Comparison of ENCODE assay signal across 18 cellular contexts in the genomic region with DNA sequence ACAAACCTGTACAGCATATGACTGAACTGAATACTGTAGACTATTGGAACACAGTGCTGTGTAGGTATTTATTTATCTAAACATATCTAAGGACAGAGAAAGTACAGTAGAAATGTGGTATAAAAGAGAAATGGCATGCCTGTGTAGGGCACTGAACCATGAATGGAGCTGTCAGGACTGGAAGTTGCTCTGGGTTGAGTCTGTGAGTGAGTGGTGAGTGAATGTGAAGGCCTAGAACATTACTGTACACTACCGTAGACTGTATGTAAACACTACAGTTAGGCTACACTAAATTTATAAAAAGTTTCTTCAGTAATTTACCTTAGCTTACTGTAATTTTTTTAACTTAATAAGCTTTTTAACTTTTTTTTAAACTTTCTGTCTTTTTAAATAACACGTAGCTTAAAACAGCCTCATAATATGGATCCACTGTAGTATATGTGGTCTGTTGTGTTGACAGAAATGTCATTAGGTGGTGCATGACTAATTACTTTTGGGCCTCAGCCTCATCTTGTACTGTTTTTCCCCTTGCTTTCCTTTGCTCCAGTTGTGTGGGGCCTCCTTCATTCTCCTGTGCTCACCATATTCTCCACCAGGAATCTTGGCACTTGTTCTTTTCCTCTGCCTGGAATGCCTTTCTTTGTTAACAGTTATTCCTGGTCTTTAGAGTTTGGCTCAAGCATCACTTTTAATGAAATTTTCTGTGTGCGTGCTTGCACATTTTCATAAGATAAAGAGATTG. TPM values are rescaled to one million over a fixed set of nuclear protein-coding genes. Genes with fewer than 3 reads are reported as not detected.
DNase-seq lines count a peak whose midpoint lies in the region; ATAC-seq, FAIRE-seq and TF ChIP-seq lines count a peak whose summit lies in the region.
"Had no signal": no experiment of that assay in that cellular context is flagged by ENCODE, and none has a peak within 500 bp of the region (broad histone marks: within the 10 kb centered on the region; RNA-seq: fewer than 3 reads in every experiment).

No MANE protein-coding gene starts in this region.

- H3K27ac ChIP-seq in GM12878 (ENCODE audit: control insufficient read depth, insufficient read depth), result no peak overlapping the region
- H3K27ac ChIP-seq: esophagus squamous epithelium, left ventricle myocardium inferior, vagina had no signal

- no peak for FAIRE-seq in GM12878 (lab: Jason Lieb, UNC)

- H3K4me2 ChIP-seq in GM12878 (ENCODE audit: control insufficient read depth, insufficient read depth), result no peak overlapping the region

- no peaks in the 10 kb centered on the region for H4K20me1 ChIP-seq in GM12878 (ENCODE audit: control insufficient read depth, insufficient read depth)

- RAD21 ChIA-PET in GM12878 (lab: Charles Lee; ENCODE audit: unreplicated experiment), result no interaction called here

- H3K36me3 ChIP-seq in GM12878 (ENCODE audit: control insufficient read depth in 2 of 2, insufficient read depth in 2 of 2, low read length in 1 of 2), result no peaks in the 10 kb centered on the region; a peak in 1 of 4 replicates
- H3K36me3 ChIP-seq: left ventricle myocardium inferior, vagina had no signal

- intact Hi-C loops in GM12878 (cut with micrococcal nuclease; ENCODE audit: unreplicated experiment), result no loop called here

- SMC1A ChIA-PET in GM12878 (lab: Charles Lee; ENCODE audit: uncharacterized antibody, unreplicated experiment), result interaction anchor here (1.1 kb wide), 1 partner anchor 604 kb away, joined by 4 read pairs; no protein-coding TSS in a partner anchor

- no peak overlapping the region for H3K4me3 ChIP-seq in GM12878
- H3K4me3 ChIP-seq: esophagus squamous epithelium, left ventricle myocardium inferior, vagina had no signal

- peaks cover 2% of the 10 kb centered on the region for H3K9me3 Mint-ChIP-seq in glutamatergic neuron (ENCODE audit: unreplicated experiment)
- H3K9me3 Mint-ChIP-seq in nephron progenitor cell, result peaks cover 51% of the 10 kb centered on the region
- H3K9me3 Mint-ChIP-seq: activated CD4-positive, alpha-beta memory T cell treated with anti-CD3 and anti-CD28 coated beads, Interleukin-2, amount 10 ng/mL, durations not matched to agents 7 days and 5 days; activated T-helper 1 cell treated with anti-CD3 and anti-CD28 coated beads, Interleukin-12 subunit alpha, Interleukin-12 subunit beta, Interleukin-2, Interleukin-4 antibody, amounts not matched to agents 30 ng/mL and 10 ng/mL and 1 ng/mL, durations not matched to agents 14 hours and 24 hours and 36 hours had no signal

- whole genome bisulfite sequencing in GM12878 (ENCODE audit: insufficient coverage, insufficient replicate concordance, low lambda C conversion rate, missing lambda C conversion rate), result 98% methylated on average over 3 of the region's 3 CpGs

- no peak for TF ChIP-seq CTCF in GM12878 (IDR thresholded peaks at IDR 0.05 in 2 of 3, conservative IDR thresholded peaks at IDR 0.05 in 1 of 3; ENCODE audit: control insufficient read depth in 2 of 3, extremely low read depth in 1 of 3, insufficient read depth in 1 of 3, low read depth in 3 of 3, low read length in 3 of 3)
- TF ChIP-seq CTCF in glutamatergic neuron (IDR thresholded peaks at IDR 0.05; ENCODE audit: partially characterized antibody, unreplicated experiment), result no peak
- no peak for TF ChIP-seq CTCF in nephron progenitor cell (IDR thresholded peaks at IDR 0.05)

- no TSS peak for BruUV-seq in GM12878 (replicated peaks; lab: Mats Ljungman, UMichigan)

- no peak overlapping the region for H3K4me3 Mint-ChIP-seq in glutamatergic neuron (ENCODE audit: unreplicated experiment)
- H3K4me3 Mint-ChIP-seq in nephron progenitor cell, result no peak overlapping the region
- H3K4me3 Mint-ChIP-seq: activated CD4-positive, alpha-beta memory T cell treated with anti-CD3 and anti-CD28 coated beads, Interleukin-2, amount 10 ng/mL, durations not matched to agents 7 days and 5 days; activated T-helper 1 cell treated with anti-CD3 and anti-CD28 coated beads, Interleukin-12 subunit alpha, Interleukin-12 subunit beta, Interleukin-2, Interleukin-4 antibody, amounts not matched to agents 30 ng/mL and 10 ng/mL and 1 ng/mL, durations not matched to agents 14 hours and 24 hours and 36 hours had no signal

- TF ChIP-seq RAD21 in GM12878 (IDR thresholded peaks at IDR 0.05; ENCODE audit: insufficient read depth, low read depth, low read length), result no peak

- CTCF ChIA-PET in GM12878 (lab: Yijun Ruan, JAX), result interaction anchor here (1.3 kb wide), 1 partner anchor 32 kb away, joined by 4 read pairs; no protein-coding TSS in a partner anchor

- H3K27ac Mint-ChIP-seq in glutamatergic neuron (ENCODE audit: unreplicated experiment) (peak overlapping the region; percentile 5), nephron progenitor cell (no peak overlapping the region)
- H3K27ac Mint-ChIP-seq: activated CD4-positive, alpha-beta memory T cell treated with anti-CD3 and anti-CD28 coated beads, Interleukin-2, amount 10 ng/mL, durations not matched to agents 7 days and 5 days; activated T-helper 1 cell treated with anti-CD3 and anti-CD28 coated beads, Interleukin-12 subunit alpha, Interleukin-12 subunit beta, Interleukin-2, Interleukin-4 antibody, amounts not matched to agents 30 ng/mL and 10 ng/mL and 1 ng/mL, durations not matched to agents 14 hours and 24 hours and 36 hours had no signal

- H3K36me3 Mint-ChIP-seq in glutamatergic neuron (ENCODE audit: unreplicated experiment) (no peaks in the 10 kb centered on the region), nephron progenitor cell (ENCODE audit: low read depth) (peaks cover 94% of the 10 kb centered on the region)

- POLR2A ChIA-PET in GM12878 (lab: Charles Lee), result no interaction called here

- no peak overlapping the region for H3K9ac ChIP-seq in GM12878 (ENCODE audit: control insufficient read depth, insufficient read depth, low read length)

- TF ChIP-seq POLR2A in GM12878 (IDR thresholded peaks at IDR 0.05; ENCODE audit: low read depth, low read length), result no peak

- peaks cover 3% of the 10 kb centered on the region for H3K79me2 ChIP-seq in GM12878 (ENCODE audit: control insufficient read depth, insufficient read depth, low read length)

- H3K9me3 ChIP-seq in GM12878 (replicated peaks; ENCODE audit: control insufficient read depth, insufficient read depth, low read length), result no peaks in the 10 kb centered on the region
- H3K9me3 ChIP-seq: esophagus squamous epithelium, left ventricle myocardium inferior, vagina had no signal

- peak; percentile 36 for DNase-seq in AG08395 (ENCODE audit: low spot score)
- peak; percentile 44 for DNase-seq in HCEC 1CT
- DNase-seq in GM12878 (ENCODE audit: low read depth, low spot score), result no peak
- DNase-seq in glutamatergic neuron, result no peak
- DNase-seq in nephron progenitor cell, result no peak
- no peak for DNase-seq in left lobe of liver (ENCODE audit: low spot score)
- no peak for DNase-seq in NCI-H146 treated with DMSO at 0.1 percent for 48 hours (lab: John Stamatoyannopoulos, UW; ENCODE audit: unreplicated experiment)
- DNase-seq: activated CD4-positive, alpha-beta memory T cell treated with anti-CD3 and anti-CD28 coated beads, Interleukin-2, amount 10 ng/mL, durations not matched to agents 7 days and 5 days; amniotic stem cell; Calu3; esophagus squamous epithelium; left ventricle myocardium inferior; NCI-H187 treated with DMSO at 0.1 percent for 48 hours; NCI-H524 treated with DMSO at 0.1 percent for 48 hours; stimulated activated naive CD4-positive, alpha-beta T cell treated with Interleukin-2 at 50 U/mL for 16 hours had no signal

- H3K4me1 ChIP-seq in GM12878 (ENCODE audit: control insufficient read depth, insufficient read depth, low read length), result no peaks in the 10 kb centered on the region

- in situ Hi-C loops in GM12878 (cut with MboI), result no loop called here

- H3K27me3 ChIP-seq in GM12878 (replicated peaks in 1 of 2; ENCODE audit: control insufficient read depth in 2 of 2, insufficient read depth in 2 of 2, low read length in 1 of 2), result no peaks in the 10 kb centered on the region
- H3K27me3 ChIP-seq: esophagus squamous epithelium, vagina had no signal

- peak; percentile 24 for ATAC-seq in GM12878
- ATAC-seq in left lobe of liver, result no peak
- ATAC-seq in GM21526 (IDR thresholded peaks at IDR 0.05; ENCODE audit: low FRiP score, unreplicated experiment), result no peak

- H2AFZ ChIP-seq in GM12878 (ENCODE audit: control insufficient read depth, low read depth, low read length), result no peak overlapping the region

- no peaks in the 10 kb centered on the region for H3K27me3 Mint-ChIP-seq in glutamatergic neuron (ENCODE audit: unreplicated experiment)
- no peaks in the 10 kb centered on the region for H3K27me3 Mint-ChIP-seq in nephron progenitor cell (ENCODE audit: low read depth, poor library complexity)
- H3K27me3 Mint-ChIP-seq: activated CD4-positive, alpha-beta memory T cell treated with anti-CD3 and anti-CD28 coated beads, Interleukin-2, amount 10 ng/mL, durations not matched to agents 7 days and 5 days had no signal

- no peak for TF ChIP-seq EP300 in GM12878 (IDR thresholded peaks at IDR 0.05; ENCODE audit: borderline replicate concordance in 1 of 2, control insufficient read depth in 1 of 2, low read depth in 2 of 2, low read length in 2 of 2)

- H3K4me1 Mint-ChIP-seq in glutamatergic neuron (ENCODE audit: low read depth, unreplicated experiment) (peaks cover 24% of the 10 kb centered on the region), nephron progenitor cell (peaks cover 27% of the 10 kb centered on the region)

TF ChIP-seq in GM12878, 131 proteins besides CTCF, POLR2A, EP300 and RAD21 (continues in another document):
- no peak for TF ChIP-seq SIN3A (IDR thresholded peaks at IDR 0.05; ENCODE audit: low read depth, low read length)

RNA-seq across cellular contexts. Expression of a gene that starts 8.8 kb away (rescaled TPM):
- total RNA-seq in GM12878 (2013; cell fraction: nucleolus; rRNA removed), result 23.5 and 24.9 TPM in 2 replicates
- total RNA-seq in GM12878 (2014; rRNA removed) (16.0 and 19.1 TPM in 2 replicates), GM12878 (2014; rRNA removed; fragmentation: Illumina TruSeq; extraction: Trizol) (17.0 TPM in 2 replicates), GM12878 (2021) (20.8 and 22.7 TPM in 2 replicates), glutamatergic neuron (ENCODE audit: unreplicated experiment) (88.2 TPM), left lobe of liver (18.3 TPM)
- 8.3 TPM for polyA plus RNA-seq in GM12878 (2011; ENCODE audit: low read depth)
- polyA plus RNA-seq in GM12878 (2011; rRNA removed) (30.3 and 35.1 TPM in 2 replicates), GM12878 (2014; fragmentation: Illumina TruSeq; extraction: Trizol) (24.7 and 25.2 TPM in 2 replicates), GM12878 (2014; fragmentation: Nextera tagmentation; extraction: Ambion mirVana) (1 to 10 TPM; 6.6 to 8.1 TPM), GM12878 (2014; rRNA removed) (15.1 and 17.1 TPM in 2 replicates), GM12878 (2016; fragmentation: Nextera tagmentation; extraction: Ambion mirVana) (10 to 100 TPM; 16.3 to 18.2 TPM)
- polyA plus RNA-seq in GM12878 (2011; cell fraction: cytosol; rRNA removed), result 15.0 and 16.4 TPM in 2 replicates
- 17.2 and 22.3 TPM in 2 replicates for polyA plus RNA-seq in GM12878 (2011; cell fraction: nucleus; rRNA removed)
- polyA plus RNA-seq in GM12878 (2012), result 9.8 and 9.9 TPM in 2 replicates
- polyA minus RNA-seq in GM12878 (2011; rRNA and poly(A)+ RNA removed), result 24.3 and 50.2 TPM in 2 replicates
- polyA minus RNA-seq in GM12878 (2011; cell fraction: cytosol; rRNA and poly(A)+ RNA removed), result 8.1 and 9.6 TPM in 2 replicates
- polyA minus RNA-seq in GM12878 (2011; cell fraction: nucleus; rRNA and poly(A)+ RNA removed), result 6.8 and 8.0 TPM in 2 replicates

Comparison
In these comparisons a context has a peak if more than half of its experiments do, and no peak if none do; other contexts are left out.
1. DNase-seq: peak in AG08395 (single experiment) and HCEC 1CT (single experiment); none in GM12878 (single experiment), glutamatergic neuron (single experiment), nephron progenitor cell (single experiment), left lobe of liver (single experiment) and NCI-H146 treated with DMSO at 0.1 percent for 48 hours (single experiment).